In genomic region chr13:80903911-80904310, GRCh38 we compare ENCODE assay signal across 21 cellular contexts.
"Had no signal": no experiment of that assay in that cellular context is flagged by ENCODE, and none has a peak within 500 bp of the region (broad histone marks: within the 10 kb centered on the region; RNA-seq: fewer than 3 reads in every experiment).

No MANE protein-coding gene starts in this region.

- DNase-seq: KBM-7, MV-4-11, NCI-H1048, NCI-H1105, NCI-H1417, NCI-H1436 treated with DMSO at 0.1 percent for 48 hours, NCI-H1694, NCI-H187 treated with DMSO at 0.1 percent for 48 hours, NCI-H2081, NCI-H2107, NCI-H2227 treated with DMSO at 0.1 percent for 48 hours, NCI-H446, NCI-H510A, NCI-H524 treated with DMSO at 0.1 percent for 48 hours, NCI-H69, NCI-H774, PC-3, SHP77 treated with DMSO at 0.1 percent for 48 hours, SJCRH30 had no signal

- H3K27me3 ChIP-seq: SJCRH30 had no signal

- H3K9me3 ChIP-seq: SJCRH30 had no signal

- H3K36me3 ChIP-seq: SJCRH30 had no signal

- H3K27ac ChIP-seq: SJCRH30 had no signal

- H3K4me3 ChIP-seq: SJCRH30 had no signal

- ATAC-seq: Panc1, PC-3, Right ventricle myocardium inferior had no signal
